8 cellular contexts compared by ENCODE assay signal in genomic region chr15:83248151-83248851, GRCh38. TPM values are rescaled to one million over a fixed set of nuclear protein-coding genes. Genes with fewer than 3 reads are reported as not detected.
A peak's percentile ranks its signal among the peaks of the same experiment; 100 is the strongest.
DNase-seq lines count a peak whose midpoint lies in the region; ATAC-seq, FAIRE-seq and TF ChIP-seq lines count a peak whose summit lies in the region.

No MANE protein-coding gene starts in this region.

- H3K27ac ChIP-seq in breast epithelium (no peak overlapping the region), kidney (ENCODE audit: low read depth in 2 of 2, low read length in 2 of 2) (no peak overlapping the region)

- TF ChIP-seq CTCF in breast epithelium (IDR thresholded peaks at IDR 0.05) = peak; percentile 81 to 86 (median 85)
- TF ChIP-seq CTCF in kidney (IDR thresholded peaks at IDR 0.05; ENCODE audit: borderline replicate concordance, extremely low read depth, insufficient read depth) = peak; percentile 89

- peak; percentile 6 to 37 for DNase-seq in NCI-H187 (lab: John Stamatoyannopoulos, UW)
- no peak for DNase-seq in NCI-H187 treated with DMSO at 0.1 percent for 48 hours (lab: John Stamatoyannopoulos, UW)
- peak; percentile 50 for DNase-seq in HCEC 1CT
- peak; percentile 45 for DNase-seq in NCI-H69 (lab: John Stamatoyannopoulos, UW)
- no peak for DNase-seq in breast epithelium (ENCODE audit: low spot score in 2 of 2)
- no peak for DNase-seq in kidney
- DNase-seq in stromal cell of bone marrow (ENCODE audit: low read depth) = peak; percentile 55

- no peak overlapping the region for H3K9ac ChIP-seq in kidney (ENCODE audit: low read length in 2 of 2)

- peaks cover 0 to 9% of the 10 kb centered on the region in 2 donors for H3K27me3 ChIP-seq in breast epithelium

- no peak for TF ChIP-seq POLR2A in breast epithelium (IDR thresholded peaks at IDR 0.05)

- H3K36me3 ChIP-seq in breast epithelium (no peaks in the 10 kb centered on the region), kidney (ENCODE audit: control insufficient read depth in 1 of 2, insufficient read depth in 2 of 2, low read length in 2 of 2) (no peaks in the 10 kb centered on the region)

- H3K4me3 ChIP-seq in breast epithelium (no peak overlapping the region), kidney (ENCODE audit: low read length in 2 of 2) (no peak overlapping the region)

- H3K9me3 ChIP-seq in breast epithelium (no peaks in the 10 kb centered on the region), kidney (ENCODE audit: control insufficient read depth in 1 of 2, low read length in 2 of 2) (no peaks in the 10 kb centered on the region)

- H3K4me1 ChIP-seq in breast epithelium (no peaks in the 10 kb centered on the region), kidney (ENCODE audit: control insufficient read depth in 1 of 2, insufficient read depth in 1 of 2, low read depth in 1 of 2, low read length in 2 of 2) (no peaks in the 10 kb centered on the region)

- FAIRE-seq in kidney (lab: Jason Lieb, UNC) = peak; percentile 33

- ATAC-seq in HG03139 (IDR thresholded peaks at IDR 0.05; ENCODE audit: unreplicated experiment) = no peak

- intact Hi-C loops in breast epithelium (cut with DNase I; ENCODE audit: low total_unique reads) (no loop called here), kidney (cut with DNase I) (no loop called here)

RNA-seq across cellular contexts. Expression of gene BNC1, which starts 36.2 kb away (rescaled TPM):
- total RNA-seq in breast epithelium (10 to 100 TPM in 1 of 3 donors, 1 to 10 TPM in 1, under 1 TPM in 1; 0.48 to 10.7 (median 1.6) TPM), kidney (0.38 TPM)
- polyA plus RNA-seq in kidney (ENCODE audit: insufficient read depth, low read depth, low replicate concordance) = not detected

RNA-seq across cellular contexts. Expression of gene HDGFL3, which starts 40.7 kb away (rescaled TPM):
- total RNA-seq in breast epithelium (10 to 100 TPM; 19.0 to 42.4 (median 34.7) TPM), kidney (40.1 TPM)
- polyA plus RNA-seq in kidney (ENCODE audit: insufficient read depth, low read depth, low replicate concordance) = 13.9 TPM

Comparison
In these comparisons a context has a peak if more than half of its experiments do, and no peak if none do; other contexts are left out.
1. DNase-seq: peak in NCI-H187 (2 of 2), HCEC 1CT (single experiment), NCI-H69 (single experiment) and stromal cell of bone marrow (single experiment); none in NCI-H187 treated with DMSO at 0.1 percent for 48 hours (single experiment), breast epithelium (0 of 2) and kidney (single experiment).